In the genomic region with DNA sequence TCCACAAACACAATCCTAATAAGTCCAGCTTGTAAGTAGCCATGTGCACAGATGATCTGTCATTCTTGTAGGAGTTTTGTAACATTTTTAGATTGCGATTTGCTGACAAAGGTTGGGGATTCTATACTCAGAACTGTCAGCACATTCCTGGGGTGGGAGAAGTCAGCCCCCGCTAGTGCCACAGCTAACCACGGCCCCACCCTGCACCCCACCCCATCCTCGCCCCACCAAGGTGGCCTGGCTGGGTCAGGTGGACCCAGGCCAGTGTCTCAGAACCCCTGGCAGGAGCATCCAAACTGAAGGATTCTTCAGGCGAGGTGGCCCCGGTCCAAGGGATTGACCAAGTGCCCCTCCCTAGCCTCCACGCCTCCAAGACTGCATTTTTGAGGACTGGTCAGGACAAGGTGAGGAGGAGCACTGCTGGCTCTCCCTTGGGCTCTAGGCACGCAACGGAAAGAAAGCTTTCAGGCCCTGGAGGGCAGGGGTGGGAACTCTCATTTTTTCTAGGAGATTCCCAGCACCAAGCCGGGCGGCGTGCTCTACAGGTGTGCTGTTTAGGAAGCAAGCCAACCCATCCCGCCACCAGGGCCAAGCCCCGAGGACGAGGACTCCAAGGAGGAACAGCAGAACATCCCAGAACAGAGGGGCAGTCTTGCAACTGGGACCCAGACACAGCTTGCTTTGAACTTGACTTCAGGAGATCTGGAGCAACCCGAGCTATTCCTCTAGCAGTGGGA, we compare ENCODE assay signal across 29 cellular contexts.
DNase-seq lines count a peak whose midpoint lies in the region; ATAC-seq and TF ChIP-seq lines count a peak whose summit lies in the region.
"Had no signal": no experiment of that assay in that cellular context is flagged by ENCODE, and none has a peak within 500 bp of the region (broad histone marks: within the 10 kb centered on the region; RNA-seq: fewer than 3 reads in every experiment).

No MANE protein-coding gene starts in this region.

- no peaks in the 10 kb centered on the region for H3K36me3 ChIP-seq in sigmoid colon
- H3K36me3 ChIP-seq: BLaER1 treated with 17β-estradiol and CSF1 and Interleukin-3, amounts not matched to agents 10 nM and 100 nM; HAP-1 had no signal

- no peak for TF ChIP-seq CTCF in MCF 10A (IDR thresholded peaks at IDR 0.05; ENCODE audit: unreplicated experiment)
- TF ChIP-seq CTCF in sigmoid colon (IDR thresholded peaks at IDR 0.05): no peak
- no peak for TF ChIP-seq CTCF in GM10266 (IDR thresholded peaks at IDR 0.05; ENCODE audit: control insufficient read depth, insufficient read depth, low read depth, missing control alignments)

- ATAC-seq in esophagus mucosa: peak; percentile 64
- peak; percentile 41 for ATAC-seq in sciatic nerve
- ATAC-seq: A549, GM12878, Panc1 had no signal

- H3K4me1 Mint-ChIP-seq in MCF 10A (ENCODE audit: insufficient read depth, unreplicated experiment): peaks cover 19% of the 10 kb centered on the region
- H3K4me1 Mint-ChIP-seq: IgD-negative memory B cell had no signal

- H3K27me3 Mint-ChIP-seq in MCF 10A (ENCODE audit: insufficient read depth, unreplicated experiment): no peaks in the 10 kb centered on the region
- H3K27me3 Mint-ChIP-seq: CD4-positive, alpha-beta memory T cell; IgD-negative memory B cell had no signal

- peak overlapping the region; percentile 9 for H3K4me3 Mint-ChIP-seq in MCF 10A (ENCODE audit: unreplicated experiment)
- H3K4me3 Mint-ChIP-seq: CD4-positive, alpha-beta memory T cell; HFFc6; IgD-negative memory B cell had no signal

- no peak overlapping the region for H3K27ac ChIP-seq in sigmoid colon
- H3K27ac ChIP-seq: A549; BLaER1 treated with 17β-estradiol and CSF1 and Interleukin-3, amounts not matched to agents 10 nM and 100 nM; KMS-11; SK-N-MC had no signal

- peak overlapping the region; percentile 65 for H3K27ac Mint-ChIP-seq in MCF 10A (ENCODE audit: low read depth, unreplicated experiment)
- H3K27ac Mint-ChIP-seq: HFFc6 had no signal

- CTCF ChIA-PET in MCF 10A (lab: Yijun Ruan, JAX): no interaction called here

- DNase-seq in MCF 10A (ENCODE audit: unreplicated experiment) (peak; percentile 82), sciatic nerve (ENCODE audit: low spot score) (no peak), sigmoid colon (no peak), medulla oblongata (ENCODE audit: extremely low spot score) (no peak), NCI-H2227 treated with DMSO at 0.1 percent for 48 hours (lab: John Stamatoyannopoulos, UW) (no peak), GM10266 (ENCODE audit: extremely low spot score) (no peak)
- DNase-seq: AML-193; CD4-positive, alpha-beta memory T cell; COR-L47; DMS53; GOT3; HFFc6; NCI-H1092; NCI-H1417 treated with DMSO at 0.1 percent for 48 hours; NCI-H1694 treated with DMSO at 0.1 percent for 48 hours; NCI-H2081; NCI-H226; NCI-H510A; NCI-H69; SIG-M5 had no signal

- no peaks in the 10 kb centered on the region for H3K4me1 ChIP-seq in sigmoid colon
- H3K4me1 ChIP-seq: A549; BLaER1 treated with 17β-estradiol and CSF1 and Interleukin-3, amounts not matched to agents 10 nM and 100 nM; HAP-1 had no signal

- H3K9me3 ChIP-seq in sigmoid colon: no peaks in the 10 kb centered on the region
- H3K9me3 ChIP-seq: A549; BLaER1 treated with 17β-estradiol and CSF1 and Interleukin-3, amounts not matched to agents 10 nM and 100 nM; HAP-1 had no signal

- no peak for TF ChIP-seq POLR2A in sigmoid colon (IDR thresholded peaks at IDR 0.05)

- no TSS peak for BruUV-seq in MCF 10A (replicated peaks; lab: Mats Ljungman, UMichigan)

- intact Hi-C loops in MCF 10A (cut with micrococcal nuclease) (no loop called here), sciatic nerve (cut with DNase I) (no loop called here), sigmoid colon (cut with DNase I) (no loop called here)

- H3K27me3 ChIP-seq in sigmoid colon: no peaks in the 10 kb centered on the region
- H3K27me3 ChIP-seq: BLaER1 treated with 17β-estradiol and CSF1 and Interleukin-3, amounts not matched to agents 10 nM and 100 nM had no signal

- no peaks in the 10 kb centered on the region for H3K9me3 Mint-ChIP-seq in MCF 10A (ENCODE audit: unreplicated experiment)

- no peak overlapping the region for H3K4me3 ChIP-seq in sigmoid colon
- H3K4me3 ChIP-seq: A549; BLaER1 treated with 17β-estradiol and CSF1 and Interleukin-3, amounts not matched to agents 10 nM and 100 nM; GM12878; HAP-1; SK-N-MC had no signal

- WGBS in sigmoid colon, 2 donors: 71 to 81% methylated on average over 16 of the region's 16 CpGs

- no peak for TF ChIP-seq EP300 in sigmoid colon (IDR thresholded peaks at IDR 0.05)

- H3K36me3 Mint-ChIP-seq in MCF 10A (ENCODE audit: insufficient read depth, unreplicated experiment): no peaks in the 10 kb centered on the region
- H3K36me3 Mint-ChIP-seq: IgD-negative memory B cell had no signal

- POLR2A ChIA-PET in MCF 10A (lab: Yijun Ruan, JAX): interaction anchor here (0.9 to 2.8 kb wide), 9 partner anchors 8 to 598 kb away, joined by 3 to 18 read pairs (median 4); no protein-coding TSS in a partner anchor
